23 cellular contexts compared by ENCODE assay signal in the genomic region with DNA sequence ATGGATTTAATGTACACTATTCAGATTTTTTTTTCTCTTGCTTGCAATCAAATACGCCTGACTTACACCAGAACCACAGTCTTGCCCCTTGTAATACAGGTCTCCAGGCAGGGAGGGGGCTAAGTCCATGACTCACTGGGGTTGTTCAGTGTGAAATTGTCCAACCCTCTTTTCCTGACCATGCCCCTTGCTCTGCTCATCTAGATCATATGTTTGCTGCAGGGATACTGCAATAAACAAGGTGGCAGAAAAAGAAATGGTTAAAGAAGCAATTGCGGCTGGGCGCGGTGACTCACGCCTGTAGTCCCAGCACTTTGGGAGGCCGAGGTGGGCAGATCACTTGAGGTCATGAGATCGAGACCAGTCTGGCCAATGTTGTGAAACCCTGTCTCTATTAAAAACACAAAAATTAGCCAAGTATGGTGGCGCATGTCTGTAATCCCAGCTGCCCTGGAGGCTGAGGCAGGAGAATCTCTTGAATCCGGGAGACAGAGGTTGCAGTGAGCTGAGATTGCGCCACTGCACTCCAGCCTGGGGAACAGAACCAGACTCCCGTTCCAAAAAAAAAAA.
"Had no signal": no experiment of that assay in that cellular context is flagged by ENCODE, and none has a peak within 500 bp of the region (broad histone marks: within the 10 kb centered on the region; RNA-seq: fewer than 3 reads in every experiment).

No MANE protein-coding gene starts in this region.

- H3K27ac ChIP-seq: body of pancreas, PC-9, VCaP had no signal

- DNase-seq: activated CD4-positive, alpha-beta T cell treated with anti-CD3 and anti-CD28 coated beads for 4 hours; activated CD4-positive, alpha-beta T cell treated with anti-CD3 and anti-CD28 coated beads, Interleukin-2, amount 50 U/mL, for 4 hours; activated CD4-positive, CD25-positive, alpha-beta regulatory T cell; activated CD8-positive, alpha-beta memory T cell treated with anti-CD3 and anti-CD28 coated beads, Interleukin-2, amount 50 U/mL, for 48 hours; activated CD8-positive, alpha-beta T cell treated with anti-CD3 and anti-CD28 coated beads, Interleukin-2, amount 10 ng/mL, durations not matched to agents 7 days and 5 days; activated naive CD4-positive, alpha-beta T cell treated with anti-CD3 and anti-CD28 coated beads, Interleukin-2, amount 50 U/mL, for 16 hours; activated naive CD8-positive, alpha-beta T cell treated with anti-CD3 and anti-CD28 coated beads, Interleukin-2, amount 10 ng/mL, durations not matched to agents 7 days and 5 days; activated T-cell treated with anti-CD3 and anti-CD28 coated beads, Interleukin-2, amount 50 U/mL, for 1 hour; aorta; body of pancreas; IMR-90; KG1; NCI-H1048; NCI-H146; NCI-H187 treated with DMSO at 0.1 percent for 48 hours; NCI-H2081 treated with DMSO at 0.1 percent for 48 hours; NCI-H446; NCI-H524; SHP77 treated with DMSO at 0.1 percent for 48 hours; T-helper 2 cell; T1000 had no signal

- H3K4me1 ChIP-seq: body of pancreas had no signal

- H3K27me3 ChIP-seq: body of pancreas had no signal

- H3K9me3 ChIP-seq: body of pancreas had no signal

- H3K4me3 ChIP-seq: body of pancreas, PC-9 had no signal

- ATAC-seq: activated CD8-positive, alpha-beta T cell treated with anti-CD3 and anti-CD28 coated beads, Interleukin-2, amount 10 ng/mL, durations not matched to agents 7 days and 5 days; body of pancreas had no signal
